Comparison of ENCODE assay signal across 10 cellular contexts in the genomic region with DNA sequence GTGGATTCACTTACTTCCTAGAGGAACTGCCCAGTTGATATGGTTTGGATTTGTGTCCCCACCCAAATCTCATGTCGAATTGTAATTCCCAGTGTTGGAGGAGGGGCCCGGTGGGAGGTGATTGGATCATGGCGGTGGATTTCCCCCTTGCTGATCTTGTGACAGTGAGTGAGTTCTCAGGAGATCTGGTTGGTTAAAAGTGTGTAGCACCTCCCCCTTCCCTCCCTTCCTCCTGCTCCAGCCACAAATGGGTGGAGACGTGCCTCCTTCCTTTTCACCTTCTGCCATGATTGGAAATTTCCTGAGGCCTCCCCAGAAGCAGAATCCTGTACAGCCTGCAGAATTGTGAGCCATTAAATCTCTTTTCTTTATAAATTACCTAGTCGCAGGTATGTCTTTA. TPM values are rescaled to one million over a fixed set of nuclear protein-coding genes. Genes with fewer than 3 reads are reported as not detected.
DNase-seq lines count a peak whose midpoint lies in the region; ATAC-seq, FAIRE-seq and TF ChIP-seq lines count a peak whose summit lies in the region.
"Not testable (repeated sequence)": the region's sequence is repeated elsewhere in the genome, so short reads cannot be mapped to it uniquely, and the experiment has no call there.
"Had no signal": no experiment of that assay in that cellular context is flagged by ENCODE, and none has a peak within 500 bp of the region (broad histone marks: within the 10 kb centered on the region; RNA-seq: fewer than 3 reads in every experiment).

No MANE protein-coding gene starts in this region.

- H3K27ac Mint-ChIP-seq in Caco-2 (ENCODE audit: unreplicated experiment) (peak overlapping the region; percentile 72), HFFc6 (peak overlapping the region; percentile 66; the same call in 1 of the 2 replicates), astrocyte (ENCODE audit: unreplicated experiment) (peak overlapping the region; percentile 94)

- no CpG with 5 or more reads among the region's 5 CpGs for WGBS in mesendoderm (ENCODE audit: extremely low coverage, insufficient coverage, low lambda C conversion rate)

- H3K9me3 Mint-ChIP-seq in Caco-2 (ENCODE audit: unreplicated experiment) = peaks cover 12% of the 10 kb centered on the region
- H3K9me3 Mint-ChIP-seq in HFFc6; astrocyte (ENCODE audit: unreplicated experiment): not testable (repeated sequence)

- not testable (repeated sequence) for H3K56ac ChIP-seq in mesendoderm (ENCODE audit: low read length)

- DNase-seq in Caco-2 (peak in 1 of 2 experiments; percentile 51), OCI-M1 (lab: John Stamatoyannopoulos, UW) (peak; percentile 25), mesendoderm (peak; percentile 82)
- DNase-seq in HFFc6; RWPE2 (ENCODE audit: low spot score); astrocyte (ENCODE audit: low read depth); epithelial cell of prostate (ENCODE audit: low read depth, low spot score): not testable (repeated sequence)

- H3K4me1 ChIP-seq in Caco-2 (peaks cover 68% of the 10 kb centered on the region), RWPE2 (ENCODE audit: insufficient read depth, poor library complexity, severe bottlenecking) (peaks cover 21% of the 10 kb centered on the region), astrocyte (ENCODE audit: insufficient read depth, low read length) (peaks cover 34% of the 10 kb centered on the region)
- H3K4me1 ChIP-seq in mesendoderm (ENCODE audit: control insufficient read depth, low read depth, low read length) = not testable (repeated sequence)

- POLR2A ChIA-PET in Caco-2 (lab: Charles Lee) = not testable (repeated sequence)

- not testable (repeated sequence) for BruUV-seq in Caco-2 (replicated peaks; lab: Mats Ljungman, UMichigan)

- H3K36me3 Mint-ChIP-seq in Caco-2 (ENCODE audit: insufficient read depth, unreplicated experiment) (peaks cover 19% of the 10 kb centered on the region), HFFc6 (ENCODE audit: low read depth) (peaks cover 24% of the 10 kb centered on the region)
- not testable (repeated sequence) for H3K36me3 Mint-ChIP-seq in astrocyte (ENCODE audit: low read depth, unreplicated experiment)

- not testable (repeated sequence) for H3K27me3 Mint-ChIP-seq in Caco-2 (ENCODE audit: insufficient read depth, unreplicated experiment); HFFc6 (ENCODE audit: insufficient read depth); astrocyte (ENCODE audit: low read depth, unreplicated experiment)

- peaks cover 46% of the 10 kb centered on the region for H3K4me1 Mint-ChIP-seq in Caco-2 (ENCODE audit: low read depth, unreplicated experiment)
- H3K4me1 Mint-ChIP-seq in HFFc6 (ENCODE audit: low read depth) = peaks cover 58% of the 10 kb centered on the region
- H3K4me1 Mint-ChIP-seq in astrocyte (ENCODE audit: low read depth, unreplicated experiment) = peaks cover 35% of the 10 kb centered on the region

- H3K18ac ChIP-seq in mesendoderm (ENCODE audit: low read length) = not testable (repeated sequence)

- not testable (repeated sequence) for TF ChIP-seq CTCF in Caco-2 (IDR thresholded peaks at IDR 0.05; ENCODE audit: insufficient read depth in 1 of 2, low read depth in 1 of 2, low read length in 1 of 2, severe bottlenecking in 1 of 2, unreplicated experiment in 1 of 2); HFFc6 (IDR thresholded peaks at IDR 0.05); RWPE2 (IDR thresholded peaks at IDR 0.05; ENCODE audit: poor library complexity, severe bottlenecking); astrocyte (IDR thresholded peaks at IDR 0.05; ENCODE audit: insufficient read depth, low read depth, low read length)

- FAIRE-seq in astrocyte (lab: Jason Lieb, UNC) = not testable (repeated sequence)

- H3K4me3 ChIP-seq in Caco-2 (ENCODE audit: low read depth, low read length); RWPE2 (ENCODE audit: severe bottlenecking); astrocyte (ENCODE audit: insufficient read depth, low read depth, low read length); mesendoderm (ENCODE audit: low read length): not testable (repeated sequence)

- not testable (repeated sequence) for H3K9ac ChIP-seq in astrocyte (ENCODE audit: low read length); mesendoderm (ENCODE audit: low read length)

- CTCF ChIA-PET in Caco-2 (lab: Charles Lee) = not testable (repeated sequence)

- H4K5ac ChIP-seq in mesendoderm (ENCODE audit: low read length) = not testable (repeated sequence)

- peak overlapping the region; percentile 22 for H3K4me3 Mint-ChIP-seq in Caco-2 (ENCODE audit: unreplicated experiment)
- not testable (repeated sequence) for H3K4me3 Mint-ChIP-seq in HFFc6; astrocyte (ENCODE audit: unreplicated experiment)

- H3K23ac ChIP-seq in mesendoderm (ENCODE audit: low read length) = not testable (repeated sequence)

- H3K4me2 ChIP-seq in astrocyte (ENCODE audit: low read length); mesendoderm (ENCODE audit: low read length): not testable (repeated sequence)

- H3K27me3 ChIP-seq in Caco-2 (replicated peaks; ENCODE audit: control insufficient read depth, insufficient read depth, low read length); RWPE2 (ENCODE audit: insufficient read depth, poor library complexity, severe bottlenecking); astrocyte (ENCODE audit: insufficient read depth, low read length); mesendoderm (ENCODE audit: insufficient read depth, low read length, poor library complexity): not testable (repeated sequence)

- not testable (repeated sequence) for H3K79me1 ChIP-seq in mesendoderm (ENCODE audit: low read length)

- H3K36me3 ChIP-seq in Caco-2 (ENCODE audit: control insufficient read depth, insufficient read depth, low read length); RWPE2 (ENCODE audit: low read depth); astrocyte (ENCODE audit: insufficient read depth, low read length); mesendoderm (ENCODE audit: control insufficient read depth, insufficient read depth, low read length): not testable (repeated sequence)

- H2AFZ ChIP-seq in astrocyte (ENCODE audit: low read depth, low read length) = not testable (repeated sequence)

- not testable (repeated sequence) for H2BK15ac ChIP-seq in mesendoderm (replicated peaks; ENCODE audit: low read depth)

- not testable (repeated sequence) for H3K4ac ChIP-seq in mesendoderm (ENCODE audit: low read depth, low read length)

- H3K9me3 ChIP-seq in Caco-2; RWPE2 (ENCODE audit: severe bottlenecking); astrocyte (ENCODE audit: insufficient read depth, low read depth, low read length): not testable (repeated sequence)

- not testable (repeated sequence) for H2BK5ac ChIP-seq in mesendoderm (ENCODE audit: low read length)

- H2BK120ac ChIP-seq in mesendoderm (ENCODE audit: low read depth, low read length) = not testable (repeated sequence)

- not testable (repeated sequence) for ATAC-seq in RWPE2 (ENCODE audit: low read depth)

- intact Hi-C loops in Caco-2 (cut with micrococcal nuclease; ENCODE audit: unreplicated experiment) = loop anchor here (2.0 kb wide), 1 partner anchor 14 kb away; no protein-coding TSS in a partner anchor

- peak overlapping the region; percentile 39 for H3K27ac ChIP-seq in RWPE2 (ENCODE audit: poor library complexity, severe bottlenecking)
- H3K27ac ChIP-seq in astrocyte (ENCODE audit: low read depth, low read length) = peak overlapping the region; percentile 4
- peak overlapping the region; percentile 7 for H3K27ac ChIP-seq in epithelial cell of prostate
- H3K27ac ChIP-seq in mesendoderm (ENCODE audit: low read depth, low read length) = not testable (repeated sequence)

- H4K20me1 ChIP-seq in astrocyte (ENCODE audit: insufficient read depth, low read length) = not testable (repeated sequence)

- not testable (repeated sequence) for H4K8ac ChIP-seq in mesendoderm (ENCODE audit: low read depth, low read length)

- not testable (repeated sequence) for H3K79me2 ChIP-seq in astrocyte (ENCODE audit: insufficient read depth, low read length); mesendoderm (ENCODE audit: control insufficient read depth, insufficient read depth, low read length)

- not testable (repeated sequence) for H2AK5ac ChIP-seq in mesendoderm (ENCODE audit: low read length)

RNA-seq across cellular contexts. Expression of a gene that starts 17.9 kb away (rescaled TPM):
- total RNA-seq in Caco-2 (2022) (85.6 and 88.5 TPM in 2 replicates), astrocyte (65.7 and 73.8 TPM in 2 replicates)
- 100 to 1,000 TPM; 110 to 184 (median 160) TPM for total RNA-seq in HFFc6 (2021; fragmentation: NEBNext Ultra II Directional; extraction: Animal tissue kit (Norgen Biotek cat#: 25700))
- 18.0 TPM for polyA plus RNA-seq in mesendoderm (2013, experiment 1 of 2)
- polyA plus RNA-seq in mesendoderm (2013, experiment 2 of 2) = 20.0 TPM

RNA-seq across cellular contexts. Expression of a gene that starts 30.5 kb away (rescaled TPM):
- total RNA-seq in Caco-2 (2022) (0.34 TPM in 1 of 2 replicates, not detected in the other), astrocyte (0.26 and 0.98 TPM in 2 replicates)
- under 1 TPM; 0.17 to 0.73 (median 0.48) TPM for total RNA-seq in HFFc6 (2021; fragmentation: NEBNext Ultra II Directional; extraction: Animal tissue kit (Norgen Biotek cat#: 25700))
- not detected for polyA plus RNA-seq in mesendoderm (2013, experiment 1 of 2)
- polyA plus RNA-seq in mesendoderm (2013, experiment 2 of 2) = not detected
- total RNA-seq: Calu3; CD4-positive, alpha-beta T cell; H7 had no signal
